In genomic region chr3:30664449-30664848, GRCh38 we compare ENCODE assay signal across 13 cellular contexts. TPM values are rescaled to one million over a fixed set of nuclear protein-coding genes. Genes with fewer than 3 reads are reported as not detected.
DNase-seq lines count a peak whose midpoint lies in the region; ATAC-seq and TF ChIP-seq lines count a peak whose summit lies in the region.
"Had no signal": no experiment of that assay in that cellular context is flagged by ENCODE, and none has a peak within 500 bp of the region (broad histone marks: within the 10 kb centered on the region; RNA-seq: fewer than 3 reads in every experiment).

No MANE protein-coding gene starts in this region.

- H3K4me3 ChIP-seq in left ventricle myocardium inferior (no peak overlapping the region), tibial artery (no peak overlapping the region), BE2C (ENCODE audit: low read depth, low read length) (no peak overlapping the region)
- H3K4me3 ChIP-seq in effector memory CD4-positive, alpha-beta T cell (ENCODE audit: insufficient read depth, low read depth, low read length, poor library complexity, severe bottlenecking), result peak overlapping the region; percentile 12

- H3K4me3 Mint-ChIP-seq in T-helper 2 cell treated with Interferon-gamma antibody and Interleukin-4, amounts not matched to agents 5 μg/mL and 100 μg/mL, for 36 hours, result peak overlapping the region; percentile 56
- H3K4me3 Mint-ChIP-seq: neural crest cell had no signal

- no peak for DNase-seq in left ventricle myocardium inferior
- DNase-seq in Right ventricle myocardium inferior (ENCODE audit: missing footprints), result no peak
- DNase-seq in T-helper 2 cell treated with Interferon-gamma antibody and Interleukin-4, amounts not matched to agents 5 μg/mL and 100 μg/mL, for 36 hours (ENCODE audit: low spot score), result no peak
- DNase-seq in effector memory CD4-positive, alpha-beta T cell, result no peak
- no peak for DNase-seq in tibial artery
- DNase-seq in activated CD4-positive, CD25-positive, alpha-beta regulatory T cell treated with anti-CD3 and anti-CD28 coated beads, Interleukin-2, amount 50 U/mL, for 72 hours, result no peak
- DNase-seq in BE2C, result no peak
- DNase-seq: activated gamma-delta T cell, NCI-H2171 treated with DMSO at 0.1 percent for 48 hours had no signal

- no peak for TF ChIP-seq CTCF in left ventricle myocardium inferior (IDR thresholded peaks at IDR 0.05; ENCODE audit: borderline replicate concordance)
- no peak for TF ChIP-seq CTCF in tibial artery (IDR thresholded peaks at IDR 0.05)
- no peak for TF ChIP-seq CTCF in BE2C (IDR thresholded peaks at IDR 0.05; ENCODE audit: low read depth, low read length)

- no peaks in the 10 kb centered on the region for H3K9me3 Mint-ChIP-seq in T-helper 2 cell treated with Interferon-gamma antibody and Interleukin-4, amounts not matched to agents 5 μg/mL and 100 μg/mL, for 36 hours

- H3K36me3 ChIP-seq in left ventricle myocardium inferior (peaks cover 19% of the 10 kb centered on the region), tibial artery (peaks cover 2 to 21% (median 9%) of the 10 kb centered on the region in 3 donors), BE2C (no peaks in the 10 kb centered on the region)
- H3K36me3 ChIP-seq in effector memory CD4-positive, alpha-beta T cell (ENCODE audit: control insufficient read depth, insufficient read depth, low read length), result no peaks in the 10 kb centered on the region

- H3K27ac ChIP-seq in left ventricle myocardium inferior (replicated peaks) (peak overlapping the region; percentile 81), tibial artery (peak overlapping the region; percentile 32 to 41)
- peak overlapping the region; percentile 65 for H3K27ac ChIP-seq in effector memory CD4-positive, alpha-beta T cell (ENCODE audit: insufficient read depth, low read length, poor library complexity, severe bottlenecking)
- H3K27ac ChIP-seq: foreskin keratinocyte had no signal

- H3K27ac Mint-ChIP-seq in T-helper 2 cell treated with Interferon-gamma antibody and Interleukin-4, amounts not matched to agents 5 μg/mL and 100 μg/mL, for 36 hours, result peak overlapping the region; percentile 73

- no peaks in the 10 kb centered on the region for H3K27me3 Mint-ChIP-seq in T-helper 2 cell treated with Interferon-gamma antibody and Interleukin-4, amounts not matched to agents 5 μg/mL and 100 μg/mL, for 36 hours (ENCODE audit: low read depth)

- H3K27me3 ChIP-seq in left ventricle myocardium inferior (ENCODE audit: low read depth) (no peaks in the 10 kb centered on the region), tibial artery (no peaks in the 10 kb centered on the region), BE2C (no peaks in the 10 kb centered on the region)
- H3K27me3 ChIP-seq in effector memory CD4-positive, alpha-beta T cell (replicated peaks; ENCODE audit: control insufficient read depth, insufficient read depth, low read length, poor library complexity, severe bottlenecking), result no peaks in the 10 kb centered on the region
- H3K27me3 ChIP-seq: foreskin keratinocyte had no signal

- no peaks in the 10 kb centered on the region for H3K9me3 ChIP-seq in left ventricle myocardium inferior (replicated peaks)
- no peaks in the 10 kb centered on the region for H3K9me3 ChIP-seq in effector memory CD4-positive, alpha-beta T cell (ENCODE audit: control insufficient read depth, low read length)
- no peaks in the 10 kb centered on the region for H3K9me3 ChIP-seq in tibial artery
- no peaks in the 10 kb centered on the region for H3K9me3 ChIP-seq in BE2C

- H3K4me1 ChIP-seq in left ventricle myocardium inferior (peaks cover 99% of the 10 kb centered on the region), tibial artery (peaks cover 0 to 91% (median 57%) of the 10 kb centered on the region in 4 donors), BE2C (no peaks in the 10 kb centered on the region)
- H3K4me1 ChIP-seq in effector memory CD4-positive, alpha-beta T cell (ENCODE audit: control insufficient read depth, insufficient read depth, low read length, poor library complexity, severe bottlenecking), result peaks cover 53% of the 10 kb centered on the region

- ATAC-seq in Right ventricle myocardium inferior, result no peak
- ATAC-seq in GM18502 (IDR thresholded peaks at IDR 0.05; ENCODE audit: poor library complexity, unreplicated experiment), result no peak
- ATAC-seq: foreskin keratinocyte, Panc1 had no signal

- H3K4me1 Mint-ChIP-seq in T-helper 2 cell treated with Interferon-gamma antibody and Interleukin-4, amounts not matched to agents 5 μg/mL and 100 μg/mL, for 36 hours (ENCODE audit: low read depth), result peaks cover 85% of the 10 kb centered on the region

- peaks cover 44% of the 10 kb centered on the region for H3K36me3 Mint-ChIP-seq in T-helper 2 cell treated with Interferon-gamma antibody and Interleukin-4, amounts not matched to agents 5 μg/mL and 100 μg/mL, for 36 hours (ENCODE audit: low read depth)

- intact Hi-C loops in left ventricle myocardium inferior (cut with micrococcal nuclease), result no loop called here
- intact Hi-C loops in Right ventricle myocardium inferior (cut with DNase I), result loop anchor here (5.0 kb wide), 1 partner anchor 67 kb away; no protein-coding TSS in a partner anchor
- intact Hi-C loops in tibial artery (cut with DNase I; ENCODE audit: low total_unique reads), result no loop called here

RNA-seq across cellular contexts. Expression of gene TGFBR2, which starts 58.0 kb away (rescaled TPM):
- total RNA-seq in left ventricle myocardium inferior, result 144 TPM
- total RNA-seq in Right ventricle myocardium inferior, result 186 TPM
- polyA plus RNA-seq in BE2C (2012; ENCODE audit: insufficient read depth, insufficient read length, low read depth), result 2.3 TPM
